In genomic region chr11:117188620-117189081, GRCh38 we compare ENCODE assay signal across 2 cellular contexts.
TF ChIP-seq lines count a peak whose summit lies in the region.

No MANE protein-coding gene starts in this region.

TF ChIP-seq in GM12891, 5 proteins besides CTCF, POLR2A, EP300 and RAD21:
- no peak for TF ChIP-seq SPI1 (IDR thresholded peaks at IDR 0.05; ENCODE audit: low read depth, low read length)

TF ChIP-seq in GM12878, 131 proteins besides CTCF, POLR2A, EP300 and RAD21:
- no peak for TF ChIP-seq SIN3A (IDR thresholded peaks at IDR 0.05; ENCODE audit: low read depth, low read length)
- TF ChIP-seq ZBED1 (IDR thresholded peaks at IDR 0.05; ENCODE audit: borderline replicate concordance) = no peak
- TF ChIP-seq ZNF24 (IDR thresholded peaks at IDR 0.05) = no peak
- TF ChIP-seq GATAD2B (conservative IDR thresholded peaks at IDR 0.05; ENCODE audit: low read depth) = no peak
- no peak for TF ChIP-seq CHD4 (IDR thresholded peaks at IDR 0.05)
- TF ChIP-seq IKZF2 (IDR thresholded peaks at IDR 0.05) = no peak
- no peak for TF ChIP-seq IKZF1 (conservative IDR thresholded peaks at IDR 0.05)
TF ChIP-seq in GM12878: peak in this region for 0.
